Comparison of ENCODE assay signal across 8 cellular contexts in the genomic region with DNA sequence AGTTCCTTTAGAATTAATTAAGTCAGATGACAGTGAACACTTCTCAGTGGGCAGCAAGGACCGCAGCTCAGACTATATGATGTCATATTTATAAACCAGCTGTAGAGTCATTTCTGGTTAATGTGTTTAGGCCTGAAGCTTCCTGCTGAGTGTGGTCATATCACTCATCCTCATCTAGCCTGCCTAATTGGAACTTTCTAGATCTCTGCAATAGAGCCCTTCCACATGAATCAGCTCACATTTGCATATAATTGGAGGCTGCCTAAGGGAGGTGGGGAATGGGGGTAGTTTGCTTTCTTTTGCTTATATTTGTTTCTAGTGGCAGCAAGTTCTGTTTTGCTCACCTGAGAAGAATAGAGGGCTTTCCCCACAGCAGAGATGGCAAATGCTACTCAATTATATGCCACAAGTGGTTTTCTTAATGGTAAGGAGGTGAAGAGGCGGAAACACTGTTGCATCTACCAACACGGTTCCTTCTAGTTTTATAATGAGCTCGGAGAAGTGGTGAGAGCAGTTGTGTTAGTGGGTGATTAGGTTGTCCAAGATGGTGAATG.
A peak's percentile ranks its signal among the peaks of the same experiment; 100 is the strongest.
DNase-seq lines count a peak whose midpoint lies in the region; ATAC-seq and TF ChIP-seq lines count a peak whose summit lies in the region.

No MANE protein-coding gene starts in this region.

- no peaks in the 10 kb centered on the region for H3K36me3 ChIP-seq in H7 (replicated peaks; ENCODE audit: control insufficient read depth, insufficient read depth, low read length)

- in situ Hi-C loops in astrocyte of the spinal cord (cut with HindIII; ENCODE audit: low sequenced_read_pairs), result no loop called here

- no peaks in the 10 kb centered on the region for H3K27me3 ChIP-seq in H7 (ENCODE audit: control insufficient read depth, insufficient read depth, low read length)

- TF ChIP-seq CTCF in astrocyte of the spinal cord (IDR thresholded peaks at IDR 0.05; ENCODE audit: low read depth, low read length), result no peak

- no peak overlapping the region for H3K4me3 ChIP-seq in astrocyte of the spinal cord (ENCODE audit: low read depth, low read length)
- no peak overlapping the region for H3K4me3 ChIP-seq in H7 (ENCODE audit: insufficient read depth, low read depth, low read length)

- peak; percentile 90 for DNase-seq in CD1c-positive myeloid dendritic cell (ENCODE audit: extremely low spot score)
- DNase-seq in astrocyte of the spinal cord (ENCODE audit: low read depth, low spot score), result peak; percentile 94
- DNase-seq in stimulated activated naive CD8-positive, alpha-beta T cell treated with anti-CD3 and anti-CD28 coated beads, Interleukin-15, Interleukin-2, amounts not matched to agents 100 U/mL and 50 U/mL, for 24 hours, result peak; percentile 21
- no peak for DNase-seq in DMS 273 (lab: John Stamatoyannopoulos, UW; ENCODE audit: unreplicated experiment)
- no peak for DNase-seq in NCI-H2227 (lab: John Stamatoyannopoulos, UW; ENCODE audit: unreplicated experiment)
- DNase-seq in H7, result no peak

- ATAC-seq in GM19372 (IDR thresholded peaks at IDR 0.05; ENCODE audit: low read depth, unreplicated experiment) (peak; percentile 81), HG03460 (IDR thresholded peaks at IDR 0.05; ENCODE audit: unreplicated experiment) (peak; percentile 93)
- ATAC-seq in stimulated activated naive CD8-positive, alpha-beta T cell treated with anti-CD3 and anti-CD28 coated beads, Interleukin-15, Interleukin-2, amounts not matched to agents 100 U/mL and 50 U/mL, for 24 hours, result peak; percentile 81

Comparison
In these comparisons a context has a peak if more than half of its experiments do, and no peak if none do; other contexts are left out.
1. DNase-seq: peak in CD1c-positive myeloid dendritic cell (single experiment), astrocyte of the spinal cord (single experiment) and stimulated activated naive CD8-positive, alpha-beta T cell treated with anti-CD3 and anti-CD28 coated beads, Interleukin-15, Interleukin-2, amounts not matched to agents 100 U/mL and 50 U/mL, for 24 hours (single experiment); none in DMS 273 (single experiment), NCI-H2227 (single experiment) and H7 (single experiment).
2. Peak in every context shown above with its lines, with median percentiles within 50 percentile points of each other: ATAC-seq.